In the genomic region with DNA sequence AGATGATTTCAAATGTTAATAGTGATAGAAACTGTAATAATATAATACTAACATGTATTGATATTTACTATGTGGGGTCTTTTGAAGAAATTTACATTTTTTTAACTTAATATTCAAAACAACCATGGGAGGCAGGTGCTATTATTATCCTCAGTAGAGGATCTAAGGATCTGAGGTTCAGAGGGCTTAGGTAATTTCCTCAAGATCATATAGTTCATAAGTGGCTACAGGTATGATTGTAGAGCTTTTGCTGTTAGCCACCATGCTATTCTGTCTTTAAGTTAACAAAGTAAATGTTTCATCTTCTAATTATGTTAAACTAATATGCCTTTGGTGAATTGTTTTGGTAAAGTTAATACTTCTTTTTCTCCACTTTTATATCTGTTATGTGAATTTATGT, we compare ENCODE assay signal across 28 cellular contexts.
"Had no signal": no experiment of that assay in that cellular context is flagged by ENCODE, and none has a peak within 500 bp of the region (broad histone marks: within the 10 kb centered on the region; RNA-seq: fewer than 3 reads in every experiment).

No MANE protein-coding gene starts in this region.

- H3K36me3 ChIP-seq: brain microvascular endothelial cell, Peyer's patch, SJSA1 had no signal

- H3K9me3 ChIP-seq: Peyer's patch, SJSA1 had no signal

- ATAC-seq: activated T-helper 17 cell treated with anti-CD3 and anti-CD28 coated beads, Interleukin-2, amount 50 U/mL, for 72 hours; PC-3 had no signal

- H3K27ac Mint-ChIP-seq: activated CD4-positive, alpha-beta memory T cell treated with anti-CD3 and anti-CD28 coated beads for 36 hours had no signal

- H3K27me3 Mint-ChIP-seq: activated CD4-positive, alpha-beta memory T cell treated with anti-CD3 and anti-CD28 coated beads for 36 hours; activated T-helper 17 cell treated with anti-CD3 and anti-CD28 coated beads, Interleukin-2, amount 50 U/mL, for 72 hours; T-cell had no signal

- H3K27ac ChIP-seq: brain microvascular endothelial cell, Peyer's patch, SJSA1 had no signal

- H3K4me3 Mint-ChIP-seq: activated CD4-positive, alpha-beta memory T cell treated with anti-CD3 and anti-CD28 coated beads for 36 hours had no signal

- H3K9me3 Mint-ChIP-seq: activated CD4-positive, alpha-beta memory T cell treated with anti-CD3 and anti-CD28 coated beads for 36 hours; activated T-helper 17 cell treated with anti-CD3 and anti-CD28 coated beads, Interleukin-2, amount 50 U/mL, for 72 hours; T-cell had no signal

- H3K27me3 ChIP-seq: brain microvascular endothelial cell, Peyer's patch, SJSA1 had no signal

- DNase-seq: activated CD4-positive, alpha-beta memory T cell treated with anti-CD3 and anti-CD28 coated beads for 36 hours; activated CD4-positive, alpha-beta T cell treated with anti-CD3 and anti-CD28 coated beads for 4 hours; activated CD4-positive, alpha-beta T cell treated with anti-CD3 and anti-CD28 coated beads, Interleukin-2, amount 50 U/mL, for 1 hour; activated CD4-positive, CD25-positive, alpha-beta regulatory T cell treated with anti-CD3 and anti-CD28 coated beads, Interleukin-2, amount 50 U/mL, for 72 hours; activated CD8-positive, alpha-beta memory T cell treated with anti-CD3 and anti-CD28 coated beads, Interleukin-2, amount 50 U/mL, for 4 hours; activated effector memory CD4-positive, alpha-beta T cell treated with anti-CD3 and anti-CD28 coated beads, Interleukin-2, amount 50 U/mL, for 16 hours; activated naive CD4-positive, alpha-beta T cell; activated T-cell treated with anti-CD3 and anti-CD28 coated beads, Interleukin-2, amount 50 U/mL, for 48 hours; amniotic stem cell; aorta; brain microvascular endothelial cell; central memory CD4-positive, alpha-beta T cell; Karpas-422; KBM-7; NCI-H1105; NCI-H1417 treated with DMSO at 0.1 percent for 48 hours; NCI-H187 treated with DMSO at 0.1 percent for 48 hours; NCI-H2081; NCI-H345; NCI-H524 treated with DMSO at 0.1 percent for 48 hours; NK-92 treated with Interleukin-12 subunit alpha and Interleukin-12 subunit beta, amount 100 ng/mL, for 24 hours; PC-3; Peyer's patch; RPMI8226; SHP77 treated with DMSO at 0.1 percent for 48 hours; T-cell had no signal

- H3K4me1 ChIP-seq: Peyer's patch, SJSA1 had no signal

- H3K4me3 ChIP-seq: Peyer's patch, SJSA1 had no signal
